ENCODE assay signal across 24 cellular contexts in the genomic region with DNA sequence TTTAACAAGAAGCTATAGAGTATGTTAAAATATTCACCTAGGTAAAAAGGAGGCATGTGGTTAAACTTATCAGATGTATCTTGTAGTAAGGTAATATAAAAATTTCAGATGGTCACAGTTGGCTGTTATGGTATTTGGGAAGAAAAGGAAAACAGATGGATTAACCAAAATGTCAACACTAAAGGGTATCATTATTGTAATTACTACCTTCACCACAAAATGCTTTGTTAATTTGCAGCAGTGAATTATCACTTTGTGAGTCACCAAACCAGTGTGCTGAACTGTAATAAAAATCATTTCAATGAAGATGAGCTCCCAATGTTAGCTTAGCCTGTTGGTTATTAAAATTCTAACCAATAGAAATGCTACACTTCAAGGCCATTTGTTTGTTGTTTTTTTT.
A peak's percentile ranks its signal among the peaks of the same experiment; 100 is the strongest.
DNase-seq lines count a peak whose midpoint lies in the region; ATAC-seq, FAIRE-seq and TF ChIP-seq lines count a peak whose summit lies in the region.
"Had no signal": no experiment of that assay in that cellular context is flagged by ENCODE, and none has a peak within 500 bp of the region (broad histone marks: within the 10 kb centered on the region; RNA-seq: fewer than 3 reads in every experiment).

No MANE protein-coding gene starts in this region.

- no peaks in the 10 kb centered on the region for H3K4me1 ChIP-seq in astrocyte (ENCODE audit: insufficient read depth, low read length)
- H3K4me1 ChIP-seq: BLaER1 treated with 17β-estradiol and CSF1 and Interleukin-3, amounts not matched to agents 10 nM and 100 nM had no signal

- H3K36me3 Mint-ChIP-seq in astrocyte (ENCODE audit: low read depth, unreplicated experiment), result no peaks in the 10 kb centered on the region

- H3K4me1 Mint-ChIP-seq in astrocyte (ENCODE audit: low read depth, unreplicated experiment), result no peaks in the 10 kb centered on the region

- FAIRE-seq in astrocyte (lab: Jason Lieb, UNC), result peak; percentile 45
- FAIRE-seq: GM12892, GM18507 had no signal

- no peak overlapping the region for H3K27ac Mint-ChIP-seq in astrocyte (ENCODE audit: unreplicated experiment)
- H3K27ac Mint-ChIP-seq: CD8-positive, alpha-beta T cell; GM23338 had no signal

- H3K27me3 ChIP-seq in astrocyte (ENCODE audit: insufficient read depth, low read length), result no peaks in the 10 kb centered on the region
- H3K27me3 ChIP-seq: MG63 had no signal

- no peak overlapping the region for H3K4me3 Mint-ChIP-seq in astrocyte (ENCODE audit: unreplicated experiment)
- H3K4me3 Mint-ChIP-seq: CD8-positive, alpha-beta T cell; GM23338 had no signal

- H3K79me2 ChIP-seq in astrocyte (ENCODE audit: insufficient read depth, low read length), result no peaks in the 10 kb centered on the region

- H2AFZ ChIP-seq in astrocyte (ENCODE audit: low read depth, low read length), result no peak overlapping the region
- H2AFZ ChIP-seq: GM23338 had no signal

- ATAC-seq in GM18873 (IDR thresholded peaks at IDR 0.05; ENCODE audit: low FRiP score, unreplicated experiment), result no peak
- ATAC-seq: CD8-positive, alpha-beta T cell; GM23338; HCT116; PC-3; SK-N-SH treated with all-trans-retinoic acid at 6 μM for 48 hours had no signal

- H3K27ac ChIP-seq in astrocyte (ENCODE audit: low read depth, low read length), result no peak overlapping the region
- H3K27ac ChIP-seq: BLaER1 treated with 17β-estradiol and CSF1 and Interleukin-3, amounts not matched to agents 10 nM and 100 nM; RWPE1 had no signal

- no peak for TF ChIP-seq CTCF in astrocyte (IDR thresholded peaks at IDR 0.05; ENCODE audit: insufficient read depth, low read depth, low read length)

- H3K9ac ChIP-seq in astrocyte (ENCODE audit: low read length), result no peak overlapping the region
- H3K9ac ChIP-seq: BLaER1 treated with 17β-estradiol and CSF1 and Interleukin-3, amounts not matched to agents 10 nM and 100 nM had no signal

- H4K20me1 ChIP-seq in astrocyte (ENCODE audit: insufficient read depth, low read length), result no peaks in the 10 kb centered on the region

- H3K4me2 ChIP-seq in astrocyte (ENCODE audit: low read length), result no peak overlapping the region
- H3K4me2 ChIP-seq: BLaER1 treated with 17β-estradiol and CSF1 and Interleukin-3, amounts not matched to agents 10 nM and 100 nM; GM23338 had no signal

- DNase-seq in COR-L47 (lab: John Stamatoyannopoulos, UW), result peak; percentile 0
- peak; percentile 57 for DNase-seq in NCI-H1105 treated with DMSO at 0.1 percent for 48 hours (lab: John Stamatoyannopoulos, UW)
- DNase-seq in NCI-H1694 treated with DMSO at 0.1 percent for 48 hours (lab: John Stamatoyannopoulos, UW), result peak; percentile 16
- DNase-seq in astrocyte (ENCODE audit: low read depth), result no peak
- no peak for DNase-seq in cerebellar nuclear complex (lab: John Stamatoyannopoulos, UW)
- DNase-seq in NCI-H187 (lab: John Stamatoyannopoulos, UW), result no peak
- DNase-seq: CD8-positive, alpha-beta T cell; DMS79; Kasumi-1; MG63; NCI-H1048; NCI-H345; NCI-H524 treated with DMSO at 0.1 percent for 48 hours; PC-3; SIG-M5; T-helper 1 cell had no signal

- H3K4me3 ChIP-seq in astrocyte (ENCODE audit: insufficient read depth, low read depth, low read length), result no peak overlapping the region
- H3K4me3 ChIP-seq: BLaER1 treated with 17β-estradiol and CSF1 and Interleukin-3, amounts not matched to agents 10 nM and 100 nM; GM23338; MG63 had no signal

- H3K9me3 Mint-ChIP-seq in astrocyte (ENCODE audit: unreplicated experiment), result no peaks in the 10 kb centered on the region
- H3K9me3 Mint-ChIP-seq: CD8-positive, alpha-beta T cell; GM23338 had no signal

- H3K36me3 ChIP-seq in astrocyte (ENCODE audit: insufficient read depth, low read length), result no peaks in the 10 kb centered on the region
- H3K36me3 ChIP-seq: MG63 had no signal

- no peaks in the 10 kb centered on the region for H3K9me3 ChIP-seq in astrocyte (ENCODE audit: insufficient read depth, low read depth, low read length)
- H3K9me3 ChIP-seq: MG63 had no signal

- no peaks in the 10 kb centered on the region for H3K27me3 Mint-ChIP-seq in astrocyte (ENCODE audit: low read depth, unreplicated experiment)

Comparison
In these comparisons a context has a peak if more than half of its experiments do, and no peak if none do; other contexts are left out.
1. DNase-seq: peak in COR-L47 (single experiment), NCI-H1105 treated with DMSO at 0.1 percent for 48 hours (single experiment) and NCI-H1694 treated with DMSO at 0.1 percent for 48 hours (single experiment); none in astrocyte (single experiment), cerebellar nuclear complex (0 of 2) and NCI-H187 (0 of 2).